ENCODE assay signal across 8 cellular contexts in genomic region chr3:167691366-167691765, GRCh38. TPM values are rescaled to one million over a fixed set of nuclear protein-coding genes. Genes with fewer than 3 reads are reported as not detected.
A peak's percentile ranks its signal among the peaks of the same experiment; 100 is the strongest.
DNase-seq lines count a peak whose midpoint lies in the region; ATAC-seq, FAIRE-seq and TF ChIP-seq lines count a peak whose summit lies in the region.

No MANE protein-coding gene starts in this region.

- no TSS peak for BruUV-seq in Caco-2 (replicated peaks; lab: Mats Ljungman, UMichigan)

- TF ChIP-seq CTCF in smooth muscle cell (IDR thresholded peaks at IDR 0.05; ENCODE audit: borderline replicate concordance, insufficient read depth, poor library complexity, severe bottlenecking) (no peak), Caco-2 (IDR thresholded peaks at IDR 0.05; ENCODE audit: insufficient read depth in 1 of 2, low read depth in 1 of 2, low read length in 1 of 2, severe bottlenecking in 1 of 2, unreplicated experiment in 1 of 2) (no peak), pancreas (IDR thresholded peaks at IDR 0.05) (no peak)

- no peak for FAIRE-seq in pancreas (lab: Jason Lieb, UNC)

- peaks cover 24 to 37% (median 37%) of the 10 kb centered on the region in 3 donors for H3K4me1 Mint-ChIP-seq in CD8-positive, alpha-beta memory T cell
- peaks cover 19% of the 10 kb centered on the region for H3K4me1 Mint-ChIP-seq in activated T-cell treated with anti-CD3 and anti-CD28 coated beads, Interleukin-2, amount 50 U/mL, for 72 hours (ENCODE audit: low read depth)
- H3K4me1 Mint-ChIP-seq in Caco-2 (ENCODE audit: low read depth, unreplicated experiment) = peaks cover 10% of the 10 kb centered on the region

- H3K36me3 Mint-ChIP-seq in CD8-positive, alpha-beta memory T cell = peaks cover 0 to 69% (median 18%) of the 10 kb centered on the region in 3 donors
- peaks cover 0 to 18% of the 10 kb centered on the region in 2 donors for H3K36me3 Mint-ChIP-seq in activated T-cell treated with anti-CD3 and anti-CD28 coated beads, Interleukin-2, amount 50 U/mL, for 72 hours (ENCODE audit: insufficient read depth in 2 of 2)
- H3K36me3 Mint-ChIP-seq in Caco-2 (ENCODE audit: insufficient read depth, unreplicated experiment) = peaks cover 23% of the 10 kb centered on the region

- no peaks in the 10 kb centered on the region for H3K27me3 ChIP-seq in CD8-positive, alpha-beta memory T cell (ENCODE audit: insufficient read depth, low read length, poor library complexity, severe bottlenecking)
- H3K27me3 ChIP-seq in smooth muscle cell (ENCODE audit: low read depth) = no peaks in the 10 kb centered on the region
- no peaks in the 10 kb centered on the region for H3K27me3 ChIP-seq in Caco-2 (replicated peaks; ENCODE audit: control insufficient read depth, insufficient read depth, low read length)
- no peaks in the 10 kb centered on the region for H3K27me3 ChIP-seq in pancreas

- CTCF ChIA-PET in CD8-positive, alpha-beta memory T cell (lab: Charles Lee) = interaction anchor here (1.0 kb wide), 1 partner anchor 44 kb away, joined by 3 read pairs; the partner anchor contains the start of genes PDCD10 and SERPINI1
- CTCF ChIA-PET in Caco-2 (lab: Charles Lee) = no interaction called here

- no peaks in the 10 kb centered on the region for H3K9me3 Mint-ChIP-seq in CD8-positive, alpha-beta memory T cell
- no peaks in the 10 kb centered on the region for H3K9me3 Mint-ChIP-seq in activated T-cell treated with anti-CD3 and anti-CD28 coated beads, Interleukin-2, amount 50 U/mL, for 72 hours
- H3K9me3 Mint-ChIP-seq in Caco-2 (ENCODE audit: unreplicated experiment) = no peaks in the 10 kb centered on the region

- H3K4me3 Mint-ChIP-seq in CD8-positive, alpha-beta memory T cell = peak overlapping the region in 3 of 7 donors; percentile 22 to 40 (median 35)
- H3K4me3 Mint-ChIP-seq in activated T-cell treated with anti-CD3 and anti-CD28 coated beads, Interleukin-2, amount 50 U/mL, for 72 hours = peak overlapping the region in 1 of 2 donors; percentile 12
- no peak overlapping the region for H3K4me3 Mint-ChIP-seq in Caco-2 (ENCODE audit: unreplicated experiment)

- no peak overlapping the region for H2AFZ ChIP-seq in smooth muscle cell (ENCODE audit: low read depth)

- H3K4me2 ChIP-seq in smooth muscle cell = no peak overlapping the region

- WGBS in smooth muscle cell (ENCODE audit: low lambda C conversion rate) = 79% methylated on average over 3 of the region's 3 CpGs
- WGBS in pancreas, 2 donors = 57 to 94% methylated on average over 3 of the region's 3 CpGs

- DNase-seq in CD8-positive, alpha-beta memory T cell = peak in 3 of 5 donors; percentile 7 to 57 (median 20)
- peak; percentile 19 to 36 for DNase-seq in activated T-cell treated with anti-CD3 and anti-CD28 coated beads, Interleukin-2, amount 50 U/mL, for 72 hours
- DNase-seq in smooth muscle cell (lab: John Stamatoyannopoulos, UW; ENCODE audit: unreplicated experiment) (no peak), Caco-2 (no peak), pancreas (no peak), NCI-H1105 treated with DMSO at 0.1 percent for 48 hours (lab: John Stamatoyannopoulos, UW) (no peak)

- H3K4me1 ChIP-seq in CD8-positive, alpha-beta memory T cell (ENCODE audit: insufficient read depth, low read length) = peaks cover 13% of the 10 kb centered on the region
- H3K4me1 ChIP-seq in smooth muscle cell (ENCODE audit: low read depth) (no peaks in the 10 kb centered on the region), Caco-2 (no peaks in the 10 kb centered on the region), pancreas (peaks cover 0 to 4% (median 1%) of the 10 kb centered on the region in 3 donors)

- H3K79me2 ChIP-seq in smooth muscle cell (ENCODE audit: low read depth) = no peaks in the 10 kb centered on the region

- H3K9me3 ChIP-seq in CD8-positive, alpha-beta memory T cell (ENCODE audit: low read length) = no peaks in the 10 kb centered on the region
- no peaks in the 10 kb centered on the region for H3K9me3 ChIP-seq in smooth muscle cell (replicated peaks; ENCODE audit: low read depth)
- H3K9me3 ChIP-seq in Caco-2 = no peaks in the 10 kb centered on the region
- H3K9me3 ChIP-seq in pancreas = no peaks in the 10 kb centered on the region

- intact Hi-C loops in Caco-2 (cut with micrococcal nuclease; ENCODE audit: unreplicated experiment) (no loop called here), pancreas (cut with DNase I) (no loop called here)

- H3K36me3 ChIP-seq in CD8-positive, alpha-beta memory T cell (ENCODE audit: insufficient read depth, low read length) = peaks cover 15% of the 10 kb centered on the region
- peaks cover 13% of the 10 kb centered on the region for H3K36me3 ChIP-seq in smooth muscle cell (ENCODE audit: low read depth)
- no peaks in the 10 kb centered on the region; the same call in 1 of the 2 replicates for H3K36me3 ChIP-seq in Caco-2 (ENCODE audit: control insufficient read depth, insufficient read depth, low read length)
- H3K36me3 ChIP-seq in pancreas = peaks cover 0 to 6% (median 5%) of the 10 kb centered on the region in 3 donors

- no peak overlapping the region for H3K9ac ChIP-seq in smooth muscle cell (ENCODE audit: low read depth)

- peaks cover 20% of the 10 kb centered on the region for H4K20me1 ChIP-seq in smooth muscle cell (ENCODE audit: low read depth)

- H3F3A ChIP-seq in smooth muscle cell (ENCODE audit: low read depth) = peaks cover 9% of the 10 kb centered on the region

- peak overlapping the region; percentile 7 to 91 (median 75) for H3K27ac Mint-ChIP-seq in CD8-positive, alpha-beta memory T cell
- H3K27ac Mint-ChIP-seq in activated T-cell treated with anti-CD3 and anti-CD28 coated beads, Interleukin-2, amount 50 U/mL, for 72 hours = peak overlapping the region; percentile 47
- H3K27ac Mint-ChIP-seq in Caco-2 (ENCODE audit: unreplicated experiment) = no peak overlapping the region

- no peaks in the 10 kb centered on the region for H3K27me3 Mint-ChIP-seq in CD8-positive, alpha-beta memory T cell
- H3K27me3 Mint-ChIP-seq in activated T-cell treated with anti-CD3 and anti-CD28 coated beads, Interleukin-2, amount 50 U/mL, for 72 hours (ENCODE audit: low read depth) = no peaks in the 10 kb centered on the region
- H3K27me3 Mint-ChIP-seq in Caco-2 (ENCODE audit: insufficient read depth, unreplicated experiment) = no peaks in the 10 kb centered on the region

- no peak overlapping the region for H3K27ac ChIP-seq in CD8-positive, alpha-beta memory T cell (ENCODE audit: low read depth, low read length)
- H3K27ac ChIP-seq in smooth muscle cell (ENCODE audit: low read depth) (no peak overlapping the region), pancreas (no peak overlapping the region)

- POLR2A ChIA-PET in CD8-positive, alpha-beta memory T cell (lab: Charles Lee) = no interaction called here
- POLR2A ChIA-PET in Caco-2 (lab: Charles Lee) = no interaction called here

- ATAC-seq in GM19463 (IDR thresholded peaks at IDR 0.05; ENCODE audit: unreplicated experiment) = peak; percentile 100
- ATAC-seq in HG03457 (IDR thresholded peaks at IDR 0.05; ENCODE audit: unreplicated experiment) = peak; percentile 100
- ATAC-seq in activated T-cell treated with anti-CD3 and anti-CD28 coated beads, Interleukin-2, amount 50 U/mL, for 72 hours (replicated peaks in 1 of 2) = peak; percentile 97 to 98
- no peak for ATAC-seq in pancreas

- no peak overlapping the region for H3K4me3 ChIP-seq in CD8-positive, alpha-beta memory T cell (ENCODE audit: low read length)
- H3K4me3 ChIP-seq in smooth muscle cell = no peak overlapping the region
- no peak overlapping the region for H3K4me3 ChIP-seq in Caco-2 (ENCODE audit: low read depth, low read length)
- no peak overlapping the region for H3K4me3 ChIP-seq in pancreas

RNA-seq across cellular contexts. Expression of gene WDR49, which starts 37.6 kb away (rescaled TPM):
- total RNA-seq in CD8-positive, alpha-beta memory T cell = under 1 TPM; 0.35 to 0.74 TPM
- polyA plus RNA-seq in CD8-positive, alpha-beta memory T cell = not detected
- total RNA-seq in activated T-cell treated with anti-CD3 and anti-CD28 coated beads, Interleukin-2, amount 50 U/mL, for 72 hours = under 1 TPM; 0.14 to 0.31 TPM
- total RNA-seq in smooth muscle cell (0.09 TPM in 1 of 2 replicates, not detected in the other), Caco-2 (2022) (0.32 and 0.51 TPM in 2 replicates), pancreas (under 1 TPM; 0.14 to 0.79 (median 0.69) TPM)
- polyA plus RNA-seq in smooth muscle cell (0.14 TPM in 1 of 2 replicates, not detected in the other), pancreas (under 1 TPM; 0.02 to 0.11 TPM)

RNA-seq across cellular contexts. Expression of gene PDCD10, which starts 43.3 kb away (rescaled TPM):
- total RNA-seq in CD8-positive, alpha-beta memory T cell = 10 to 100 TPM; 78.7 to 81.3 TPM
- polyA plus RNA-seq in CD8-positive, alpha-beta memory T cell = 95.1 TPM
- total RNA-seq in activated T-cell treated with anti-CD3 and anti-CD28 coated beads, Interleukin-2, amount 50 U/mL, for 72 hours = 10 to 100 TPM; 46.8 to 63.3 TPM
- total RNA-seq in smooth muscle cell = 75.6 and 89.5 TPM in 2 replicates
- 41.8 and 47.4 TPM in 2 replicates for polyA plus RNA-seq in smooth muscle cell
- 65.7 and 65.8 TPM in 2 replicates for total RNA-seq in Caco-2 (2022)
- 10 to 100 TPM; 10.8 to 24.5 (median 15.6) TPM for total RNA-seq in pancreas
- 10 to 100 TPM; 11.0 to 21.3 TPM for polyA plus RNA-seq in pancreas

RNA-seq across cellular contexts. Expression of gene SERPINI1, which starts 44.2 kb away (rescaled TPM):
- 1 to 10 TPM; 1.7 to 1.9 TPM for total RNA-seq in CD8-positive, alpha-beta memory T cell
- polyA plus RNA-seq in CD8-positive, alpha-beta memory T cell = 13.7 TPM
- total RNA-seq in activated T-cell treated with anti-CD3 and anti-CD28 coated beads, Interleukin-2, amount 50 U/mL, for 72 hours = 1 to 10 TPM; 3.7 to 3.9 TPM
- total RNA-seq in smooth muscle cell (38.2 and 40.5 TPM in 2 replicates), Caco-2 (2022) (3.7 and 4.4 TPM in 2 replicates), pancreas (10 to 100 TPM; 12.1 to 23.7 (median 20.1) TPM)
- polyA plus RNA-seq in smooth muscle cell (38.5 and 54.9 TPM in 2 replicates), pancreas (10 to 100 TPM; 19.8 to 23.2 TPM)

Comparison
In these comparisons a context has a peak if more than half of its experiments do, and no peak if none do; other contexts are left out.
1. DNase-seq: peak in CD8-positive, alpha-beta memory T cell (3 of 5) and activated T-cell treated with anti-CD3 and anti-CD28 coated beads, Interleukin-2, amount 50 U/mL, for 72 hours (2 of 2); none in smooth muscle cell (single experiment), Caco-2 (0 of 2), pancreas (0 of 6) and NCI-H1105 treated with DMSO at 0.1 percent for 48 hours (single experiment).
2. ATAC-seq: peak in GM19463 (single experiment), HG03457 (single experiment) and activated T-cell treated with anti-CD3 and anti-CD28 coated beads, Interleukin-2, amount 50 U/mL, for 72 hours (2 of 2); none in pancreas (0 of 4).